19 cellular contexts compared by ENCODE assay signal in the genomic region with DNA sequence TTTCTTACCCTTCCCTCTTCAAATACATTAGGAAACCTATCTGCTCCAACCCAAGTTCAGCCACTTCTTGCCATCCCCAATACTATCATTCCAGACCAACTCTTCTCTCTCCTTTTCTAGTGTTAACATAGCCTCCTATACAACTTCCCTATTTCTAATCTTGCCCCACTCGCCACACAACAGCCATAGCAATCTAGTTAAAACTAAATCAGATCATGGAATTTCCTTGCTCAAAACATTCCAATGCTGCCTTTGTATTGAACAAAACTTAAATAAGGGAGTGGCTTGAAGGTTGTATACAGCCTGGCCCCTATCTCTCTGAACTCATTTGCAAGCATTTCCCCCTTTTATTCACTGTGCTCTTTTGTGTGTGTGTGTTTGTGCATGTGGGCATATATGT.
DNase-seq lines count a peak whose midpoint lies in the region; ATAC-seq and TF ChIP-seq lines count a peak whose summit lies in the region.
"Had no signal": no experiment of that assay in that cellular context is flagged by ENCODE, and none has a peak within 500 bp of the region (broad histone marks: within the 10 kb centered on the region; RNA-seq: fewer than 3 reads in every experiment).

No MANE protein-coding gene starts in this region.

- no TSS peak for BruUV-seq in MCF 10A (replicated peaks; lab: Mats Ljungman, UMichigan)
- BruUV-seq in mammary epithelial cell (replicated peaks; lab: Mats Ljungman, UMichigan), result no TSS peak

- no peaks in the 10 kb centered on the region for H3K36me3 ChIP-seq in mammary epithelial cell (ENCODE audit: insufficient read depth, low read length)

- dilution Hi-C loops in mammary epithelial cell (cut with HindIII; ENCODE audit: low sequenced_read_pairs), result no loop called here

- no peaks in the 10 kb centered on the region for H4K20me1 ChIP-seq in mammary epithelial cell (ENCODE audit: insufficient read depth, low read length)

- WGBS in mammary epithelial cell (ENCODE audit: low coverage, missing lambda C conversion rate), result 100% methylated on average over 1 of the region's 1 CpG

- no peaks in the 10 kb centered on the region for H3K9me3 ChIP-seq in mammary epithelial cell (replicated peaks; ENCODE audit: insufficient read depth, low read length)

- H3K4me1 ChIP-seq in mammary epithelial cell (ENCODE audit: insufficient read depth, low read length), result no peaks in the 10 kb centered on the region

- TF ChIP-seq CTCF in MCF 10A (IDR thresholded peaks at IDR 0.05; ENCODE audit: unreplicated experiment) (no peak), mammary epithelial cell (conservative IDR thresholded peaks at IDR 0.05 in 1 of 2, IDR thresholded peaks at IDR 0.05 in 1 of 2; ENCODE audit: extremely low read depth in 1 of 2, insufficient read depth in 1 of 2, low read depth in 1 of 2, low read length in 2 of 2) (no peak)

- peaks cover 27% of the 10 kb centered on the region for H3K9me3 Mint-ChIP-seq in MCF 10A (ENCODE audit: unreplicated experiment)

- H3K27ac Mint-ChIP-seq in MCF 10A (ENCODE audit: low read depth, unreplicated experiment), result peak overlapping the region; percentile 17
- H3K27ac Mint-ChIP-seq: GM23338 had no signal

- peaks cover 13% of the 10 kb centered on the region for H3K4me1 Mint-ChIP-seq in MCF 10A (ENCODE audit: insufficient read depth, unreplicated experiment)
- H3K4me1 Mint-ChIP-seq: GM23338 had no signal

- H3K27me3 ChIP-seq in mammary epithelial cell (ENCODE audit: insufficient read depth, low read length), result peaks cover 2% of the 10 kb centered on the region

- H3K4me2 ChIP-seq in mammary epithelial cell (ENCODE audit: insufficient read depth, low read depth, low read length), result no peak overlapping the region
- H3K4me2 ChIP-seq: GM23338 had no signal

- in situ Hi-C loops in mammary epithelial cell (cut with MboI; ENCODE audit: low sequenced_read_pairs in 2 of 2), result no loop called here

- CTCF ChIA-PET in MCF 10A (lab: Yijun Ruan, JAX), result interaction anchor here (0.7 to 2.1 kb wide), 2 partner anchors 21 to 144 kb away, joined by 3 to 5 read pairs; no protein-coding TSS in a partner anchor
- CTCF ChIA-PET in mammary epithelial cell (lab: Charles Lee; ENCODE audit: low non-redundant PET), result no interaction called here

- no peaks in the 10 kb centered on the region for H3K79me2 ChIP-seq in mammary epithelial cell (ENCODE audit: insufficient read depth, low read length)

- ATAC-seq in Right ventricle myocardium superior (ENCODE audit: poor library complexity), result no peak
- ATAC-seq in GM19397 (IDR thresholded peaks at IDR 0.05; ENCODE audit: unreplicated experiment), result no peak
- ATAC-seq: GM23338, HepG2 had no signal

- H3K27ac ChIP-seq in mammary epithelial cell (ENCODE audit: insufficient read depth, low read depth, low read length), result no peak overlapping the region

- H2AFZ ChIP-seq in mammary epithelial cell (ENCODE audit: low read depth, low read length), result no peak overlapping the region
- H2AFZ ChIP-seq: GM23338 had no signal

- H3K4me3 Mint-ChIP-seq in MCF 10A (ENCODE audit: unreplicated experiment), result no peak overlapping the region
- H3K4me3 Mint-ChIP-seq: CD8-positive, alpha-beta memory T cell; GM23338 had no signal

- intact Hi-C loops in MCF 10A (cut with micrococcal nuclease), result no loop called here
- intact Hi-C loops in mammary epithelial cell (cut with micrococcal nuclease), result no loop called here
- intact Hi-C loops in Right ventricle myocardium superior (cut with DNase I), result no loop called here

- POLR2A ChIA-PET in MCF 10A (lab: Yijun Ruan, JAX), result interaction anchor here (0.7 to 1.5 kb wide), 3 partner anchors 21 to 84 kb away, joined by 3 to 6 read pairs (median 3); no protein-coding TSS in a partner anchor

- no peak overlapping the region for H3K4me3 ChIP-seq in mammary epithelial cell (replicated peaks in 1 of 3; ENCODE audit: insufficient read depth in 1 of 3, low read depth in 2 of 3, low read length in 3 of 3)
- H3K4me3 ChIP-seq: GM23338 had no signal

- H3K27me3 Mint-ChIP-seq in MCF 10A (ENCODE audit: insufficient read depth, unreplicated experiment), result no peaks in the 10 kb centered on the region
- H3K27me3 Mint-ChIP-seq: CD8-positive, alpha-beta memory T cell had no signal

- no peaks in the 10 kb centered on the region for H3K36me3 Mint-ChIP-seq in MCF 10A (ENCODE audit: insufficient read depth, unreplicated experiment)

- H3K9ac ChIP-seq in mammary epithelial cell (ENCODE audit: insufficient read depth, low read length), result no peak overlapping the region

- DNase-seq in MCF 10A (ENCODE audit: unreplicated experiment) (no peak), mammary epithelial cell (no peak), NOMO-1 (lab: John Stamatoyannopoulos, UW; ENCODE audit: unreplicated experiment in 2 of 2) (peak; percentile 41 to 43), SKM-1 treated with dmso at 0.1 percent for 144 hours (lab: John Stamatoyannopoulos, UW; ENCODE audit: unreplicated experiment) (peak; percentile 66), Right ventricle myocardium superior (no peak), NCI-H2081 treated with DMSO at 0.1 percent for 48 hours (lab: John Stamatoyannopoulos, UW) (no peak)
- DNase-seq in stimulated activated naive CD4-positive, alpha-beta T cell (lab: John Stamatoyannopoulos, UW), result no peak
- DNase-seq: 8988T; CD8-positive, alpha-beta memory T cell; DMS79; NCI-H1048; NCI-H146; NCI-H2081; NCI-H510A; NCI-H774; SHP77 had no signal

Comparison
In these comparisons a context has a peak if more than half of its experiments do, and no peak if none do; other contexts are left out.
1. DNase-seq: peak in NOMO-1 (2 of 2) and SKM-1 treated with dmso at 0.1 percent for 144 hours (single experiment); none in MCF 10A (single experiment), mammary epithelial cell (single experiment), Right ventricle myocardium superior (single experiment), NCI-H2081 treated with DMSO at 0.1 percent for 48 hours (single experiment) and stimulated activated naive CD4-positive, alpha-beta T cell (0 of 6).